Comparison of ENCODE assay signal across 8 cellular contexts in the genomic region with DNA sequence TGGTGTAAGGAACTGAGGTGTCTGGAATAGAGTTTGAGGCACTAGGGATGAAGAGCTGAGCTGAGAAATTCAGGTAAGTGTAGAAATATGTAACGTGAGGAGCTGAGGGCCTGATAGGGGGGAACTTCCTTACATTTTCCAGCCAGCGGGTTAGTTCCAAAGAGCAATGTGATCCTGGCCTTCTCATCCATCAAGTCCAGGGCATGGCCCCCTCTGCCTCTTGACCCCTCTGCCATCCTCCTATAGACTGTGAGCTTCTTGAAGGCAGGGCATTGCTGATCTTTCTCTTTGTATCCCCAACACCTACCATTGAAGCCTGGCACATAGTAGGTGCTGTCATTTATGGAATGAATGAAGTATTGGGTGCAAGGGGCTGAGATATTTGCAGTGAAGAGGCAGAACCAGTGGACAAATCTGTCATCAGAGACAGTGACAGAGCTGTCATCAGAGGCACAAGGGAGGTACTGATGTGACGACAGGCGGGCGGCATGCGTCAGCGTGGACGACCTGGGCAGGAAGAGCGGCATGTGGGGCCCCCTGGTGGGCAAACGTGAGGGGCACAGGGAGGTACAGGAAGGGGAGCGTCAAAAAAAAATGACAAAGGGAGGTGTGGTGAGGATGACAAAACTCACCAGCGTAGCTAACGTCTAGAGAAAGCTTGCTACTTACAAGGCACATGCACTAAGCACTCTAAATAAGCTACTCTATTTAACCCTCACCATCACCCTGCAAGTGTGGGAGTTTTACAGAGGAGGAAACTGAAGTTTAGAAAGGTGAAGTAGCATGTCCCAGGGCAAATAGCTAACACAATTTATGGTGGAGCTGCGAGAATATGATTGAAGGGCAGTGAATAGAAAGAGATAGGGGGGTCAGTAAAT. TPM values are rescaled to one million over a fixed set of nuclear protein-coding genes. Genes with fewer than 3 reads are reported as not detected.
A peak's percentile ranks its signal among the peaks of the same experiment; 100 is the strongest.
DNase-seq lines count a peak whose midpoint lies in the region; ATAC-seq lines count a peak whose summit lies in the region.

No MANE protein-coding gene starts in this region.

- no peaks in the 10 kb centered on the region for H3K9me3 Mint-ChIP-seq in memory B cell

- H3K4me1 Mint-ChIP-seq in memory B cell = peaks cover 8% of the 10 kb centered on the region

- DNase-seq in Ammon's horn (ENCODE audit: low spot score) (peak; percentile 85), NCI-H748 (lab: John Stamatoyannopoulos, UW; ENCODE audit: unreplicated experiment) (peak; percentile 75), dermis microvascular lymphatic vessel endothelial cell (ENCODE audit: low read depth in 2 of 2) (peak; percentile 68 to 86), memory B cell (ENCODE audit: low spot score in 2 of 2) (peak; percentile 88 to 94)
- DNase-seq in activated CD4-positive, alpha-beta T cell treated with anti-CD3 and anti-CD28 coated beads, Interleukin-2, amount 50 U/mL, for 48 hours = peak; percentile 91 to 94
- DNase-seq in stimulated activated CD8-positive, alpha-beta memory T cell treated with anti-CD3 and anti-CD28 coated beads, Interleukin-15, amount 100 ng/mL, for 24 hours (ENCODE audit: low read depth) = peak; percentile 77

- ATAC-seq in GM19025 (IDR thresholded peaks at IDR 0.05; ENCODE audit: low read depth, unreplicated experiment) (peak; percentile 73), HG03159 (IDR thresholded peaks at IDR 0.05; ENCODE audit: unreplicated experiment) (peak; percentile 92), memory B cell (ENCODE audit: low read depth) (peak; percentile 88)

- H3K36me3 Mint-ChIP-seq in memory B cell = no peaks in the 10 kb centered on the region

- H3K27ac Mint-ChIP-seq in memory B cell = peak overlapping the region; percentile 28

- no peak overlapping the region for H3K4me3 Mint-ChIP-seq in memory B cell

- H3K27me3 Mint-ChIP-seq in memory B cell = no peaks in the 10 kb centered on the region

RNA-seq across cellular contexts. Expression of a gene that starts 5.2 kb away (rescaled TPM):
- total RNA-seq in dermis microvascular lymphatic vessel endothelial cell = 20.9 and 24.8 TPM in 2 replicates

RNA-seq across cellular contexts. Expression of a gene that starts 31.4 kb away (rescaled TPM):
- 7.0 and 11.8 TPM in 2 replicates for total RNA-seq in dermis microvascular lymphatic vessel endothelial cell

Comparison
In these comparisons a context has a peak if more than half of its experiments do, and no peak if none do; other contexts are left out.
1. Peak in every context shown above with its lines: DNase-seq and ATAC-seq.